ENCODE assay signal across 8 cellular contexts in genomic region chr6:137707590-137708360, GRCh38.
DNase-seq lines count a peak whose midpoint lies in the region; ATAC-seq and TF ChIP-seq lines count a peak whose summit lies in the region.

No MANE protein-coding gene starts in this region.

- peak; percentile 67 for TF ChIP-seq CTCF in NB4 (IDR thresholded peaks at IDR 0.05; ENCODE audit: low read depth, low read length)
- peak; percentile 66 to 86 for TF ChIP-seq CTCF in right atrium auricular region (IDR thresholded peaks at IDR 0.05)
- peak; percentile 44 to 78 (median 68) for TF ChIP-seq CTCF in sigmoid colon (IDR thresholded peaks at IDR 0.05)

- CTCF ChIA-PET in HEK293T (lab: Yijun Ruan, JAX), result interaction anchor here (0.5 to 1.7 kb wide), 17 partner anchors 9 to 1103 kb away, joined by 3 to 13 read pairs (median 4); partner anchors contain the start of gene TNFAIP3

- peaks cover 8% of the 10 kb centered on the region for H3K9me3 Mint-ChIP-seq in activated naive CD8-positive, alpha-beta T cell treated with anti-CD3 and anti-CD28 coated beads, Interleukin-2, amount 50 U/mL, for 24 hours

- no peak for TF ChIP-seq POLR2A in NB4 (IDR thresholded peaks at IDR 0.05; ENCODE audit: extremely low read depth, insufficient read length)
- TF ChIP-seq POLR2A in sigmoid colon (IDR thresholded peaks at IDR 0.05), result no peak

- H3K4me3 ChIP-seq in NB4 (ENCODE audit: low read depth, low read length), result no peak overlapping the region
- H3K4me3 ChIP-seq in right atrium auricular region, result no peak overlapping the region
- H3K4me3 ChIP-seq in sigmoid colon, result peak overlapping the region in 1 of 4 donors; percentile 17

- peak; percentile 62 for ATAC-seq in activated naive CD8-positive, alpha-beta T cell treated with anti-CD3 and anti-CD28 coated beads, Interleukin-2, amount 50 U/mL, for 24 hours

- peak overlapping the region; percentile 90 for H3K27ac Mint-ChIP-seq in activated naive CD8-positive, alpha-beta T cell treated with anti-CD3 and anti-CD28 coated beads, Interleukin-2, amount 50 U/mL, for 24 hours

- POLR2A ChIA-PET in HEK293T (lab: Yijun Ruan, JAX), result interaction anchor here (0.8 kb wide), 1 partner anchor 160 kb away, joined by 3 read pairs; the partner anchor contains the start of gene TNFAIP3

- no peaks in the 10 kb centered on the region for H3K36me3 ChIP-seq in right atrium auricular region
- H3K36me3 ChIP-seq in sigmoid colon, result no peaks in the 10 kb centered on the region

- intact Hi-C loops in sigmoid colon (cut with DNase I), result loop anchor here (1.0 to 10.0 kb wide), 3 partner anchors 160 to 400 kb away; partner anchors contain the start of genes PERP and TNFAIP3

- peaks cover 85% of the 10 kb centered on the region for H3K4me1 Mint-ChIP-seq in activated naive CD8-positive, alpha-beta T cell treated with anti-CD3 and anti-CD28 coated beads, Interleukin-2, amount 50 U/mL, for 24 hours

- H3K4me3 Mint-ChIP-seq in activated naive CD8-positive, alpha-beta T cell treated with anti-CD3 and anti-CD28 coated beads, Interleukin-2, amount 50 U/mL, for 24 hours, result peak overlapping the region; percentile 62

- peak in 2 of 4 donors; percentile 53 to 69 for TF ChIP-seq EP300 in sigmoid colon (IDR thresholded peaks at IDR 0.05)

- H3K9me3 ChIP-seq in right atrium auricular region, result no peaks in the 10 kb centered on the region
- H3K9me3 ChIP-seq in sigmoid colon, result no peaks in the 10 kb centered on the region

- DNase-seq in GF-D8 (lab: John Stamatoyannopoulos, UW) (peak; percentile 40), HEK293T (ENCODE audit: extremely low spot score) (peak; percentile 74), NB4 (ENCODE audit: low read depth) (peak; percentile 91), SW480 (ENCODE audit: low spot score) (peak; percentile 91), right atrium auricular region (ENCODE audit: low spot score) (peak; percentile 71), sigmoid colon (peak; percentile 85), GM19240 (ENCODE audit: insufficient read length, low spot score) (no peak)
- peak; percentile 70 for DNase-seq in activated naive CD8-positive, alpha-beta T cell treated with anti-CD3 and anti-CD28 coated beads, Interleukin-2, amount 50 U/mL, for 24 hours

- H3K27me3 ChIP-seq in right atrium auricular region (no peaks in the 10 kb centered on the region), sigmoid colon (no peaks in the 10 kb centered on the region)

- no peaks in the 10 kb centered on the region for H3K27me3 Mint-ChIP-seq in activated naive CD8-positive, alpha-beta T cell treated with anti-CD3 and anti-CD28 coated beads, Interleukin-2, amount 50 U/mL, for 24 hours

- H3K27ac ChIP-seq in right atrium auricular region (no peak overlapping the region), sigmoid colon (peak overlapping the region in 2 of 4 donors; percentile 5 to 35)

- H3K36me3 Mint-ChIP-seq in activated naive CD8-positive, alpha-beta T cell treated with anti-CD3 and anti-CD28 coated beads, Interleukin-2, amount 50 U/mL, for 24 hours (ENCODE audit: low read depth), result peaks cover 2% of the 10 kb centered on the region

- peaks cover 0 to 15% of the 10 kb centered on the region in 2 donors for H3K4me1 ChIP-seq in right atrium auricular region
- H3K4me1 ChIP-seq in sigmoid colon, result peaks cover 0 to 26% (median 6%) of the 10 kb centered on the region in 4 donors

- 1 to 3% methylated on average over 13 of the region's 13 CpGs for WGBS in sigmoid colon, 2 donors

TF ChIP-seq in HEK293T, 16 proteins besides CTCF, POLR2A, EP300 and RAD21:
- TF ChIP-seq L3MBTL2 (conservative IDR thresholded peaks at IDR 0.05), result peak; percentile 43; the same call in 1 of the 2 replicates
- TF ChIP-seq SP1 (IDR thresholded peaks at IDR 0.05), result no peak
TF ChIP-seq in HEK293T: peak in this region for 1.
